ENCODE assay signal across 8 cellular contexts in the genomic region with DNA sequence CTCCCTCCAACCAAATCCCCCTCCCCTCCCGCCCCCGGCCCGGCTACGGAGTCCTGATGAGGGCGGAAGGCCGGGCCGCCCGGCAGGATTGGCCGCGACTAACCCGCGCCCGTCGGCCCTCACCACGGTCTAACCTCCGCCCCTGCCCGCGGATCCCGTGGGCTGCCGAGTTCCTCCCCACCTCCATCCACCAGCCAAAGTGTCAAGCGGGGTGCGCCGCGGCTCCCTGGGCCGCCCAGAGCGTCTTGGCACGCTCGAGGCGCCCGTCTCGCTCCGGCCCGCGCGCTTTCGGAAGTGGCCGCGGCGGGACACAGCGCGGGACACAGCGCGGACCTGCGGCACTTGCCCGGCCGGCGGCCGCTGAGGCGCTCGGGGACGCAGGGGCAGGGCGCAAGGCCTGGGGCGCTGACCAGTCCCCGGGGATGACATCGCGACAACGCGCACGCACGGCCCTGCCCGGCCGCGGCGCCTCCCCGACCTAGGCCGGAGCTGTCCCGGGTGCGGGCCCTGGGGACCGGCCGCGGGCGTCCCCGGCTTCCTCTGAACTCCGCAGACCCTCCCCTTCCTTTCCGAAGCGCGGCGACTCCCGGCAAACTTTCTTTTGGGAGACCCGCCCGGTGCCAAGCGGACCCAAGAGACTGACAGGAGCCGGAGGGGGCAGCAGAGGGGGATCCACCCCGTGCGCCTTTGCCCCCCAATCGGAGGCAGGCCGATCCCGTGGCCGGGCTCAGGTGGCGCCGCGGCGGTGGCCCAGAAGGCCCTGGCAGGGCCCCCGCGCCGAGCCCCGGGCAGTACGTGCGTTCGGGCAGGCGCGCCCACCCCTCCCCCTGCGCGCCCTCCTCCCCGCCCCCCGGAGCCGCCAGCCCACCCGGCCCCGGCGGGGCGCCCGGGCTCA.
DNase-seq lines count a peak whose midpoint lies in the region; ATAC-seq and TF ChIP-seq lines count a peak whose summit lies in the region.

No MANE protein-coding gene starts in this region.

- TF ChIP-seq CTCF in epithelial cell of proximal tubule (conservative IDR thresholded peaks at IDR 0.05; ENCODE audit: low read depth, low read length): peak; percentile 30
- peak in 2 of 6 experiments; percentile 14 to 19 for TF ChIP-seq CTCF in upper lobe of left lung (IDR thresholded peaks at IDR 0.05)

- H3K4me1 ChIP-seq in HUES48 (ENCODE audit: control insufficient read depth, insufficient read depth, low read length) (peaks cover 24% of the 10 kb centered on the region), muscle layer of colon (ENCODE audit: insufficient read depth, low read length) (peaks cover 14% of the 10 kb centered on the region), upper lobe of left lung (peaks cover 0 to 14% (median 10%) of the 10 kb centered on the region in 4 donors)

- peak overlapping the region; percentile 88 for H3K4me3 ChIP-seq in HUES48 (ENCODE audit: low read depth, low read length)
- H3K4me3 ChIP-seq in epithelial cell of proximal tubule (ENCODE audit: low read depth, low read length): peak overlapping the region; percentile 73
- H3K4me3 ChIP-seq in muscle layer of colon (ENCODE audit: low read depth in 1 of 2, low read length in 2 of 2): peak overlapping the region; percentile 68 to 81
- peak overlapping the region; percentile 82 to 91 (median 90) for H3K4me3 ChIP-seq in upper lobe of left lung

- TF ChIP-seq EP300 in upper lobe of left lung (IDR thresholded peaks at IDR 0.05): no peak

- H3K27ac ChIP-seq in HUES48 (ENCODE audit: low read depth, low read length) (peak overlapping the region; percentile 76), muscle layer of colon (ENCODE audit: low read depth, low read length) (peak overlapping the region; percentile 94), upper lobe of left lung (peak overlapping the region; percentile 87 to 96 (median 92))

- H3K27me3 ChIP-seq in HUES48 (ENCODE audit: control insufficient read depth, insufficient read depth, low read length): peaks cover 29% of the 10 kb centered on the region
- no peaks in the 10 kb centered on the region for H3K27me3 ChIP-seq in muscle layer of colon (ENCODE audit: control insufficient read depth in 1 of 2, insufficient read depth in 2 of 2, low read length in 2 of 2)
- H3K27me3 ChIP-seq in upper lobe of left lung: no peaks in the 10 kb centered on the region

- no peaks in the 10 kb centered on the region for H3K9me3 ChIP-seq in HUES48 (ENCODE audit: control insufficient read depth, insufficient read depth, low read length)
- H3K9me3 ChIP-seq in muscle layer of colon (ENCODE audit: low read length): no peaks in the 10 kb centered on the region
- no peaks in the 10 kb centered on the region for H3K9me3 ChIP-seq in upper lobe of left lung

- DNase-seq in EL: peak; percentile 21
- DNase-seq in activated CD8-positive, alpha-beta memory T cell treated with anti-CD3 and anti-CD28 coated beads for 24 hours: peak; percentile 82
- DNase-seq in epithelial cell of proximal tubule (ENCODE audit: low read depth): no peak
- peak; percentile 40 to 92 for DNase-seq in upper lobe of left lung
- DNase-seq in OCI-M2 (lab: John Stamatoyannopoulos, UW; ENCODE audit: unreplicated experiment): no peak

- H3K9ac ChIP-seq in HUES48 (ENCODE audit: low read depth, low read length) (peak overlapping the region; percentile 37; the same call in 1 of the 2 replicates), muscle layer of colon (ENCODE audit: low read length) (no peak overlapping the region)

- peak; percentile 37 for ATAC-seq in GM21447 (IDR thresholded peaks at IDR 0.05; ENCODE audit: unreplicated experiment)
- peak; percentile 76 to 80 for ATAC-seq in upper lobe of left lung (ENCODE audit: low FRiP score in 2 of 2)

- TF ChIP-seq POLR2A in upper lobe of left lung (IDR thresholded peaks at IDR 0.05): peak in 2 of 4 donors; percentile 9 to 32

- WGBS in upper lobe of left lung, 2 donors: 0 to 1% methylated on average over 27 to 41 of the region's 112 CpGs

- H3K36me3 ChIP-seq in HUES48 (ENCODE audit: control insufficient read depth, insufficient read depth, low read length): no peaks in the 10 kb centered on the region
- H3K36me3 ChIP-seq in muscle layer of colon (ENCODE audit: insufficient read depth, low read length): no peaks in the 10 kb centered on the region
- H3K36me3 ChIP-seq in upper lobe of left lung: no peaks in the 10 kb centered on the region

Comparison
In these comparisons a context has a peak if more than half of its experiments do, and no peak if none do; other contexts are left out.
1. DNase-seq: peak in EL (single experiment), activated CD8-positive, alpha-beta memory T cell treated with anti-CD3 and anti-CD28 coated beads for 24 hours (single experiment) and upper lobe of left lung (2 of 2); none in epithelial cell of proximal tubule (single experiment) and OCI-M2 (single experiment).
2. Peak in every context shown above with its lines, with median percentiles within 50 percentile points of each other: H3K27ac ChIP-seq and H3K4me3 ChIP-seq.